ENCODE assay signal across 9 cellular contexts in the genomic region with DNA sequence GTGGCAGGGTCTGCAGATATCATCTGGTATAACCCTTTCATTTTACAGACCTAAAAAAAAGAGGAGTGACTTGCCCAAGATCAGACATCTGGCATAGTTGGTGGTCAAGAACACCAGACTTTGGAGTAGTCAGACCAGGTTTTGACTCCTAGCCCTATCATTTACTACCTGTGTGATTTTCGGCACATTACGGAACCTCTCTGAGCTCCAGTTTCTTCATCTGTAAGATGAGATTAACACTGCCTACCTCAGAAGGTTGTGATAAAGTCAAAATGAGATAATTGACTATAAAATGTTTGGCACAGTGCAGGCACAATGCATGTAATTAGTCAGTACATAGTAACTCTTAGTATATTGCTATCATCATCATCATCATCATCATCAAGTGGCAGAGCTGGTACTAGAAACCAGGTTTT. TPM values are rescaled to one million over a fixed set of nuclear protein-coding genes. Genes with fewer than 3 reads are reported as not detected.
DNase-seq lines count a peak whose midpoint lies in the region; ATAC-seq and TF ChIP-seq lines count a peak whose summit lies in the region.
"Had no signal": no experiment of that assay in that cellular context is flagged by ENCODE, and none has a peak within 500 bp of the region (broad histone marks: within the 10 kb centered on the region; RNA-seq: fewer than 3 reads in every experiment).

No MANE protein-coding gene starts in this region.

- peaks cover 11% of the 10 kb centered on the region for H3K36me3 Mint-ChIP-seq in activated CD8-positive, alpha-beta T cell treated with anti-CD3 and anti-CD28 coated beads for 36 hours (ENCODE audit: low read depth)
- no peaks in the 10 kb centered on the region for H3K36me3 Mint-ChIP-seq in stimulated activated naive B cell treated with anti-CD40 and anti-IgM and Interleukin-4, amounts not matched to agents 10 μg/mL and 1 μg/mL and 100 μg/mL, for 72 hours

- peak overlapping the region; percentile 99 for H3K4me2 ChIP-seq in hepatocyte

- no peak for ATAC-seq in heart left ventricle
- no peak for ATAC-seq in left cardiac atrium
- ATAC-seq in activated CD8-positive, alpha-beta T cell treated with anti-CD3 and anti-CD28 coated beads for 36 hours = no peak
- ATAC-seq in stimulated activated naive B cell treated with anti-CD40 and anti-IgM and Interleukin-4, amounts not matched to agents 10 μg/mL and 1 μg/mL and 100 μg/mL, for 72 hours (replicated peaks) = no peak
- no peak for ATAC-seq in HG03342 (IDR thresholded peaks at IDR 0.05; ENCODE audit: unreplicated experiment)

- H3K79me2 ChIP-seq in hepatocyte = no peaks in the 10 kb centered on the region

- H3K27me3 ChIP-seq in heart left ventricle = peaks cover 0 to 36% (median 0%) of the 10 kb centered on the region in 9 donors
- H3K27me3 ChIP-seq in hepatocyte = peaks cover 22% of the 10 kb centered on the region
- H3K27me3 ChIP-seq: ascending aorta had no signal

- no peaks in the 10 kb centered on the region for H3K9me2 ChIP-seq in hepatocyte (replicated peaks; ENCODE audit: insufficient read depth)

- WGBS in heart left ventricle, 4 donors = 68 to 95% (median 85%) methylated on average over 2 of the region's 2 CpGs
- WGBS in hepatocyte (ENCODE audit: low lambda C conversion rate, missing lambda C conversion rate) = 87% methylated on average over 2 of the region's 2 CpGs

- H2AFZ ChIP-seq in hepatocyte = peak overlapping the region; percentile 94

- CTCF ChIA-PET in activated CD8-positive, alpha-beta T cell treated with anti-CD3 and anti-CD28 coated beads for 36 hours (lab: Charles Lee) = interaction anchor here (1.4 kb wide), 1 partner anchor 68 kb away, joined by 3 read pairs; no protein-coding TSS in a partner anchor

- H3K27ac Mint-ChIP-seq in activated CD8-positive, alpha-beta T cell treated with anti-CD3 and anti-CD28 coated beads for 36 hours = no peak overlapping the region
- no peak overlapping the region for H3K27ac Mint-ChIP-seq in stimulated activated naive B cell treated with anti-CD40 and anti-IgM and Interleukin-4, amounts not matched to agents 10 μg/mL and 1 μg/mL and 100 μg/mL, for 72 hours

- peak overlapping the region; percentile 75 for H3K4me3 Mint-ChIP-seq in activated CD8-positive, alpha-beta T cell treated with anti-CD3 and anti-CD28 coated beads for 36 hours
- peak overlapping the region; percentile 92 to 94 for H3K4me3 Mint-ChIP-seq in stimulated activated naive B cell treated with anti-CD40 and anti-IgM and Interleukin-4, amounts not matched to agents 10 μg/mL and 1 μg/mL and 100 μg/mL, for 72 hours

- no peaks in the 10 kb centered on the region for H4K20me1 ChIP-seq in hepatocyte (ENCODE audit: insufficient read depth, poor library complexity, severe bottlenecking)

- H3K4me1 Mint-ChIP-seq in activated CD8-positive, alpha-beta T cell treated with anti-CD3 and anti-CD28 coated beads for 36 hours (ENCODE audit: low read depth) = peaks cover 44% of the 10 kb centered on the region
- peaks cover 13 to 18% of the 10 kb centered on the region in 2 donors for H3K4me1 Mint-ChIP-seq in stimulated activated naive B cell treated with anti-CD40 and anti-IgM and Interleukin-4, amounts not matched to agents 10 μg/mL and 1 μg/mL and 100 μg/mL, for 72 hours

- DNase-seq in heart left ventricle (no peak), left cardiac atrium (no peak), hepatocyte (ENCODE audit: low spot score) (no peak), HK-2 (ENCODE audit: unreplicated experiment) (no peak), HPDE6-E6E7 (ENCODE audit: extremely low spot score) (no peak)
- no peak for DNase-seq in activated CD8-positive, alpha-beta T cell treated with anti-CD3 and anti-CD28 coated beads for 36 hours
- no peak for DNase-seq in stimulated activated naive B cell treated with anti-CD40 and anti-IgM and Interleukin-4, amounts not matched to agents 10 μg/mL and 1 μg/mL and 100 μg/mL, for 72 hours

- H3K9me3 ChIP-seq in heart left ventricle (no peaks in the 10 kb centered on the region), hepatocyte (ENCODE audit: low read depth) (no peaks in the 10 kb centered on the region)
- H3K9me3 ChIP-seq: ascending aorta had no signal

- no peak for TF ChIP-seq CTCF in heart left ventricle (IDR thresholded peaks at IDR 0.05)
- no peak for TF ChIP-seq CTCF in activated CD8-positive, alpha-beta T cell treated with anti-CD3 and anti-CD28 coated beads for 36 hours (IDR thresholded peaks at IDR 0.05)
- no peak for TF ChIP-seq CTCF in hepatocyte (IDR thresholded peaks at IDR 0.05; ENCODE audit: poor library complexity)

- H3K36me3 ChIP-seq in heart left ventricle (no peaks in the 10 kb centered on the region), hepatocyte (replicated peaks; ENCODE audit: insufficient read depth, low read depth) (no peaks in the 10 kb centered on the region)
- H3K36me3 ChIP-seq: ascending aorta had no signal

- peaks cover 24% of the 10 kb centered on the region for H3K27me3 Mint-ChIP-seq in activated CD8-positive, alpha-beta T cell treated with anti-CD3 and anti-CD28 coated beads for 36 hours
- peaks cover 28 to 38% of the 10 kb centered on the region in 2 donors for H3K27me3 Mint-ChIP-seq in stimulated activated naive B cell treated with anti-CD40 and anti-IgM and Interleukin-4, amounts not matched to agents 10 μg/mL and 1 μg/mL and 100 μg/mL, for 72 hours

- POLR2A ChIA-PET in activated CD8-positive, alpha-beta T cell treated with anti-CD3 and anti-CD28 coated beads for 36 hours (lab: Charles Lee) = interaction anchor here (0.6 to 1.6 kb wide), 3 partner anchors 58 to 174 kb away, joined by 3 read pairs; no protein-coding TSS in a partner anchor

- TF ChIP-seq POLR2A in heart left ventricle (IDR thresholded peaks at IDR 0.05) = no peak

- H3K4me1 ChIP-seq in heart left ventricle (peaks cover 0 to 24% (median 7%) of the 10 kb centered on the region in 12 donors), hepatocyte (ENCODE audit: insufficient read depth) (peaks cover 10% of the 10 kb centered on the region)

- H3K9me3 Mint-ChIP-seq in activated CD8-positive, alpha-beta T cell treated with anti-CD3 and anti-CD28 coated beads for 36 hours = no peaks in the 10 kb centered on the region
- H3K9me3 Mint-ChIP-seq in stimulated activated naive B cell treated with anti-CD40 and anti-IgM and Interleukin-4, amounts not matched to agents 10 μg/mL and 1 μg/mL and 100 μg/mL, for 72 hours = no peaks in the 10 kb centered on the region

- intact Hi-C loops in heart left ventricle (cut with DNase I) = no loop called here
- intact Hi-C loops in left cardiac atrium (cut with DNase I) = no loop called here
- intact Hi-C loops in activated CD8-positive, alpha-beta T cell treated with anti-CD3 and anti-CD28 coated beads for 36 hours (cut with micrococcal nuclease) = no loop called here

- H3K4me3 ChIP-seq in heart left ventricle (peak overlapping the region in 11 of 12 donors; percentile 66 to 95 (median 83)), hepatocyte (no peak overlapping the region)

- H3K27ac ChIP-seq in heart left ventricle = peak overlapping the region in 1 of 12 donors; percentile 80
- no peak overlapping the region for H3K27ac ChIP-seq in hepatocyte
- H3K27ac ChIP-seq: ascending aorta had no signal

RNA-seq across cellular contexts. Expression of gene STRIP2, which starts 1.2 kb away (rescaled TPM):
- total RNA-seq in heart left ventricle (10 to 100 TPM; 11.4 to 43.7 (median 18.2) TPM), left cardiac atrium (10 to 100 TPM; 12.1 to 15.3 TPM), hepatocyte (1.1 and 1.4 TPM in 2 replicates)
- polyA plus RNA-seq in heart left ventricle (10 to 100 TPM in 1 of 2 donors, 1 to 10 TPM in 1; 7.6 to 29.3 TPM), hepatocyte (0.83 and 1.7 TPM in 2 replicates)
- total RNA-seq in activated CD8-positive, alpha-beta T cell treated with anti-CD3 and anti-CD28 coated beads for 36 hours = 10 to 100 TPM; 12.2 to 13.1 TPM
